ENCODE assay signal across 8 cellular contexts in genomic region chr14:69475194-69475818, GRCh38. TPM values are rescaled to one million over a fixed set of nuclear protein-coding genes. Genes with fewer than 3 reads are reported as not detected.
DNase-seq lines count a peak whose midpoint lies in the region; ATAC-seq and TF ChIP-seq lines count a peak whose summit lies in the region.

No MANE protein-coding gene starts in this region.

- no peaks in the 10 kb centered on the region for H3K36me3 ChIP-seq in mammary epithelial cell (ENCODE audit: insufficient read depth, low read length)
- H3K36me3 ChIP-seq in psoas muscle (ENCODE audit: insufficient read depth in 1 of 2, low read depth in 1 of 2): no peaks in the 10 kb centered on the region

- H3K27ac Mint-ChIP-seq in activated CD4-positive, alpha-beta T cell treated with anti-CD3 and anti-CD28 coated beads, Interleukin-2, amount 10 ng/mL, durations not matched to agents 24 days and 14 days: peak overlapping the region; percentile 17
- H3K27ac Mint-ChIP-seq in activated CD4-positive, alpha-beta T cell treated with anti-CD3 and anti-CD28 coated beads, Interleukin-2, amount 10 ng/mL, durations not matched to agents 7 days and 5 days: no peak overlapping the region

- H3K36me3 Mint-ChIP-seq in activated CD4-positive, alpha-beta T cell treated with anti-CD3 and anti-CD28 coated beads, Interleukin-2, amount 10 ng/mL, durations not matched to agents 24 days and 14 days (ENCODE audit: low read depth): no peaks in the 10 kb centered on the region
- H3K36me3 Mint-ChIP-seq in activated CD4-positive, alpha-beta T cell treated with anti-CD3 and anti-CD28 coated beads, Interleukin-2, amount 10 ng/mL, durations not matched to agents 7 days and 5 days (ENCODE audit: low read depth): no peaks in the 10 kb centered on the region

- H3K4me1 Mint-ChIP-seq in activated CD4-positive, alpha-beta T cell treated with anti-CD3 and anti-CD28 coated beads, Interleukin-2, amount 10 ng/mL, durations not matched to agents 24 days and 14 days: peaks cover 2% of the 10 kb centered on the region
- peaks cover 2% of the 10 kb centered on the region for H3K4me1 Mint-ChIP-seq in activated CD4-positive, alpha-beta T cell treated with anti-CD3 and anti-CD28 coated beads, Interleukin-2, amount 10 ng/mL, durations not matched to agents 7 days and 5 days

- no peak overlapping the region for H3K4me2 ChIP-seq in mammary epithelial cell (ENCODE audit: insufficient read depth, low read depth, low read length)

- TF ChIP-seq CTCF in mammary epithelial cell (conservative IDR thresholded peaks at IDR 0.05 in 1 of 2, IDR thresholded peaks at IDR 0.05 in 1 of 2; ENCODE audit: extremely low read depth in 1 of 2, insufficient read depth in 1 of 2, low read depth in 1 of 2, low read length in 2 of 2): peak; percentile 55 to 70
- TF ChIP-seq CTCF in psoas muscle (IDR thresholded peaks at IDR 0.05): peak; percentile 32

- H4K20me1 ChIP-seq in mammary epithelial cell (ENCODE audit: insufficient read depth, low read length): no peaks in the 10 kb centered on the region

- 82% methylated on average over 8 of the region's 8 CpGs for WGBS in mammary epithelial cell (ENCODE audit: low coverage, missing lambda C conversion rate)
- 63 to 68% (median 67%) methylated on average over 8 of the region's 8 CpGs for WGBS in psoas muscle, 3 donors

- no peak overlapping the region for H3K4me3 ChIP-seq in mammary epithelial cell (replicated peaks in 1 of 3; ENCODE audit: insufficient read depth in 1 of 3, low read depth in 2 of 3, low read length in 3 of 3)
- H3K4me3 ChIP-seq in psoas muscle: no peak overlapping the region

- DNase-seq in activated CD4-positive, alpha-beta T cell treated with anti-CD3 and anti-CD28 coated beads, Interleukin-2, amount 10 ng/mL, durations not matched to agents 24 days and 14 days: no peak
- no peak for DNase-seq in activated CD4-positive, alpha-beta T cell treated with anti-CD3 and anti-CD28 coated beads, Interleukin-2, amount 10 ng/mL, durations not matched to agents 7 days and 5 days
- DNase-seq in NCI-H146 (lab: John Stamatoyannopoulos, UW) (peak; percentile 34), mammary epithelial cell (peak; percentile 5), psoas muscle (no peak), hypothalamus (lab: John Stamatoyannopoulos, UW) (no peak)

- CTCF ChIA-PET in activated CD4-positive, alpha-beta T cell treated with anti-CD3 and anti-CD28 coated beads, Interleukin-2, amount 10 ng/mL, durations not matched to agents 7 days and 5 days (lab: Charles Lee): interaction anchor here (0.6 to 2.0 kb wide), 2 partner anchors 16 to 99 kb away, joined by 3 to 7 read pairs; partner anchors contain the start of gene CCDC177
- CTCF ChIA-PET in mammary epithelial cell (lab: Charles Lee; ENCODE audit: low non-redundant PET): interaction anchor here (0.6 to 0.7 kb wide), 2 partner anchors 10 to 344 kb away, joined by 4 to 5 read pairs; no protein-coding TSS in a partner anchor

- no peak overlapping the region for H3K4me3 Mint-ChIP-seq in activated CD4-positive, alpha-beta T cell treated with anti-CD3 and anti-CD28 coated beads, Interleukin-2, amount 10 ng/mL, durations not matched to agents 24 days and 14 days
- H3K4me3 Mint-ChIP-seq in activated CD4-positive, alpha-beta T cell treated with anti-CD3 and anti-CD28 coated beads, Interleukin-2, amount 10 ng/mL, durations not matched to agents 7 days and 5 days: no peak overlapping the region

- H3K9ac ChIP-seq in mammary epithelial cell (ENCODE audit: insufficient read depth, low read length): no peak overlapping the region

- BruUV-seq in mammary epithelial cell (replicated peaks; lab: Mats Ljungman, UMichigan): no TSS peak

- no peak overlapping the region for H2AFZ ChIP-seq in mammary epithelial cell (ENCODE audit: low read depth, low read length)

- H3K27ac ChIP-seq in mammary epithelial cell (ENCODE audit: insufficient read depth, low read depth, low read length) (no peak overlapping the region), psoas muscle (no peak overlapping the region)

- intact Hi-C loops in activated CD4-positive, alpha-beta T cell treated with anti-CD3 and anti-CD28 coated beads, Interleukin-2, amount 10 ng/mL, durations not matched to agents 24 days and 14 days (cut with micrococcal nuclease): no loop called here
- intact Hi-C loops in mammary epithelial cell (cut with micrococcal nuclease) (no loop called here), psoas muscle (cut with DNase I) (no loop called here)

- no peaks in the 10 kb centered on the region for H3K79me2 ChIP-seq in mammary epithelial cell (ENCODE audit: insufficient read depth, low read length)

- H3K27me3 Mint-ChIP-seq in activated CD4-positive, alpha-beta T cell treated with anti-CD3 and anti-CD28 coated beads, Interleukin-2, amount 10 ng/mL, durations not matched to agents 24 days and 14 days: peaks cover 7% of the 10 kb centered on the region
- peaks cover 4% of the 10 kb centered on the region for H3K27me3 Mint-ChIP-seq in activated CD4-positive, alpha-beta T cell treated with anti-CD3 and anti-CD28 coated beads, Interleukin-2, amount 10 ng/mL, durations not matched to agents 7 days and 5 days

- no peaks in the 10 kb centered on the region for H3K4me1 ChIP-seq in mammary epithelial cell (ENCODE audit: insufficient read depth, low read length)
- no peaks in the 10 kb centered on the region for H3K4me1 ChIP-seq in psoas muscle

- dilution Hi-C loops in mammary epithelial cell (cut with HindIII; ENCODE audit: low sequenced_read_pairs): no loop called here

- no peaks in the 10 kb centered on the region for H3K9me3 Mint-ChIP-seq in activated CD4-positive, alpha-beta T cell treated with anti-CD3 and anti-CD28 coated beads, Interleukin-2, amount 10 ng/mL, durations not matched to agents 24 days and 14 days
- no peaks in the 10 kb centered on the region for H3K9me3 Mint-ChIP-seq in activated CD4-positive, alpha-beta T cell treated with anti-CD3 and anti-CD28 coated beads, Interleukin-2, amount 10 ng/mL, durations not matched to agents 7 days and 5 days

- POLR2A ChIA-PET in activated CD4-positive, alpha-beta T cell treated with anti-CD3 and anti-CD28 coated beads, Interleukin-2, amount 10 ng/mL, durations not matched to agents 7 days and 5 days (lab: Charles Lee): no interaction called here

- in situ Hi-C loops in mammary epithelial cell (cut with MboI; ENCODE audit: low sequenced_read_pairs in 2 of 2): no loop called here

- no peaks in the 10 kb centered on the region for H3K27me3 ChIP-seq in mammary epithelial cell (ENCODE audit: insufficient read depth, low read length)
- H3K27me3 ChIP-seq in psoas muscle (ENCODE audit: insufficient read depth in 3 of 3, low read length in 2 of 3): peaks cover 0 to 8% (median 0%) of the 10 kb centered on the region in 3 donors

- H3K9me3 ChIP-seq in mammary epithelial cell (replicated peaks; ENCODE audit: insufficient read depth, low read length) (no peaks in the 10 kb centered on the region), psoas muscle (no peaks in the 10 kb centered on the region)

- peak in 1 of 4 donors; percentile 28 for ATAC-seq in psoas muscle
- no peak for ATAC-seq in GM18505 (IDR thresholded peaks at IDR 0.05; ENCODE audit: unreplicated experiment)
- no peak for ATAC-seq in GM18909 (IDR thresholded peaks at IDR 0.05; ENCODE audit: poor library complexity, unreplicated experiment)

- no peak for TF ChIP-seq POLR2A in GM18505 (IDR thresholded peaks at IDR 0.05; ENCODE audit: borderline replicate concordance, extremely low read depth, insufficient read depth, insufficient read length)

RNA-seq across cellular contexts. Expression of gene PLEKHD1, which starts 9.2 kb away (rescaled TPM):
- 0.12 TPM in 1 of 2 replicates, not detected in the other for total RNA-seq in activated CD4-positive, alpha-beta T cell treated with anti-CD3 and anti-CD28 coated beads, Interleukin-2, amount 10 ng/mL, durations not matched to agents 24 days and 14 days
- total RNA-seq in activated CD4-positive, alpha-beta T cell treated with anti-CD3 and anti-CD28 coated beads, Interleukin-2, amount 10 ng/mL, durations not matched to agents 7 days and 5 days: under 1 TPM; 0.15 to 0.19 TPM
- total RNA-seq in mammary epithelial cell (not detected), psoas muscle (under 1 TPM in 3 of 4 donors, not detected in 1; 0.04 to 0.69 (median 0.08) TPM)
- polyA plus RNA-seq in mammary epithelial cell (not detected), psoas muscle (under 1 TPM; 0.01 to 0.04 (median 0.03) TPM)
- polyA minus RNA-seq in mammary epithelial cell: not detected

Comparison
In these comparisons a context has a peak if more than half of its experiments do, and no peak if none do; other contexts are left out.
1. DNase-seq: peak in NCI-H146 (single experiment) and mammary epithelial cell (single experiment); none in activated CD4-positive, alpha-beta T cell treated with anti-CD3 and anti-CD28 coated beads, Interleukin-2, amount 10 ng/mL, durations not matched to agents 24 days and 14 days (single experiment), activated CD4-positive, alpha-beta T cell treated with anti-CD3 and anti-CD28 coated beads, Interleukin-2, amount 10 ng/mL, durations not matched to agents 7 days and 5 days (single experiment), psoas muscle (0 of 2) and hypothalamus (0 of 51).